1 cellular context compared by ENCODE assay signal in genomic region chr4:102575369-102576129, GRCh38.
TF ChIP-seq lines count a peak whose summit lies in the region.

No MANE protein-coding gene starts in this region.

TF ChIP-seq in HepG2, 621 proteins besides CTCF, POLR2A, EP300 and RAD21 (continued from another document):
- TF ChIP-seq PAXIP1 (CRISPR knock-in tag; conservative IDR thresholded peaks at IDR 0.05) = 0 out of 2 replicates have a peak, but pooled peaks have one; percentile 18
- 0 out of 2 replicates have a peak, but pooled peaks have one; percentile 46 for TF ChIP-seq NCOA2 (CRISPR knock-in tag; IDR thresholded peaks at IDR 0.05)
- TF ChIP-seq ZBTB34 (CRISPR knock-in tag; IDR thresholded peaks at IDR 0.05) = no peak
- peak; percentile 43; the same call in 1 of the 2 replicates for TF ChIP-seq SOX5 (CRISPR knock-in tag; IDR thresholded peaks at IDR 0.05; ENCODE audit: borderline replicate concordance)
- TF ChIP-seq SOX13 (IDR thresholded peaks at IDR 0.05) = no peak
- peak in 1 of 2 experiments; percentile 42; a peak in 1 of 4 replicates for TF ChIP-seq SOX13 (CRISPR knock-in tag; conservative IDR thresholded peaks at IDR 0.05 in 1 of 2, IDR thresholded peaks at IDR 0.05 in 1 of 2)
